In genomic region chr2:237714690-237715458, GRCh38 we compare ENCODE assay signal across 8 cellular contexts.
A peak's percentile ranks its signal among the peaks of the same experiment; 100 is the strongest.
DNase-seq lines count a peak whose midpoint lies in the region; ATAC-seq, FAIRE-seq and TF ChIP-seq lines count a peak whose summit lies in the region.

No MANE protein-coding gene starts in this region.

- H3K36me3 Mint-ChIP-seq in activated T-cell treated with anti-CD3 and anti-CD28 coated beads, Interleukin-2, amount 50 U/mL, for 24 hours (ENCODE audit: low read depth): peaks cover 78% of the 10 kb centered on the region
- H3K36me3 Mint-ChIP-seq in activated T-cell treated with anti-CD3 and anti-CD28 coated beads, Interleukin-2, amount 50 U/mL, for 4 hours (ENCODE audit: insufficient read depth): peaks cover 22% of the 10 kb centered on the region

- H3K23ac ChIP-seq in H1 (ENCODE audit: insufficient read length): no peak overlapping the region

- TF ChIP-seq CTCF in H1 (IDR thresholded peaks at IDR 0.05; ENCODE audit: control extremely low read depth in 1 of 3, insufficient read depth in 1 of 3, low read depth in 1 of 3, low read length in 3 of 3): no peak
- TF ChIP-seq CTCF in mucosa of descending colon (IDR thresholded peaks at IDR 0.05): no peak
- TF ChIP-seq CTCF in uterus (IDR thresholded peaks at IDR 0.05): no peak

- ATAC-seq in activated T-cell treated with anti-CD3 and anti-CD28 coated beads, Interleukin-2, amount 50 U/mL, for 4 hours: no peak
- ATAC-seq in mucosa of descending colon (peak; percentile 67), HG03439 (IDR thresholded peaks at IDR 0.05; ENCODE audit: unreplicated experiment) (no peak)

- H4K20me1 ChIP-seq in H1 (replicated peaks in 1 of 2; ENCODE audit: control insufficient read depth in 1 of 2, insufficient read depth in 2 of 2, low read length in 2 of 2): peaks cover 2 to 13% of the 10 kb centered on the region in 2 experiments

- no peak overlapping the region for H3K4me3 ChIP-seq in H1 (ENCODE audit: extremely low read depth in 1 of 4, insufficient read depth in 2 of 4, low read depth in 3 of 4, low read length in 4 of 4)
- peak overlapping the region; percentile 1 for H3K4me3 ChIP-seq in mucosa of descending colon
- peak overlapping the region in 1 of 2 donors; percentile 5 for H3K4me3 ChIP-seq in uterus

- no peak overlapping the region for H2BK12ac ChIP-seq in H1 (ENCODE audit: low read depth, low read length)

- H3K4me2 ChIP-seq in H1 (ENCODE audit: insufficient read depth in 1 of 2, low read depth in 2 of 2, low read length in 2 of 2): peak overlapping the region; percentile 20 to 27; a peak in 1 of 4 replicates

- H4K91ac ChIP-seq in H1 (replicated peaks; ENCODE audit: insufficient read length, low read length): no peak overlapping the region

- H3K27ac ChIP-seq in H1 (ENCODE audit: low read depth, low read length) (no peak overlapping the region), uterus (peak overlapping the region; percentile 81 to 83)

- H2BK120ac ChIP-seq in H1 (replicated peaks; ENCODE audit: low read depth, low read length): no peak overlapping the region

- H3K4me1 Mint-ChIP-seq in activated T-cell treated with anti-CD3 and anti-CD28 coated beads, Interleukin-2, amount 50 U/mL, for 24 hours (ENCODE audit: low read depth): peaks cover 66% of the 10 kb centered on the region
- peaks cover 67% of the 10 kb centered on the region for H3K4me1 Mint-ChIP-seq in activated T-cell treated with anti-CD3 and anti-CD28 coated beads, Interleukin-2, amount 50 U/mL, for 4 hours (ENCODE audit: low read depth)

- H3K36me3 ChIP-seq in H1 (ENCODE audit: control insufficient read depth in 2 of 4, insufficient read depth in 4 of 4, low read length in 3 of 4) (0 out of 8 replicates have a peak, but pooled peaks cover 0 to 3% (median 0%) of the 10 kb centered on the region in 4 experiments), mucosa of descending colon (ENCODE audit: low read depth) (no peaks in the 10 kb centered on the region), uterus (no peaks in the 10 kb centered on the region)

- H3K9ac ChIP-seq in H1 (replicated peaks in 1 of 4; ENCODE audit: extremely low read depth in 1 of 4, low read depth in 3 of 4, low read length in 3 of 4): no peak overlapping the region

- no peak overlapping the region for H3K4ac ChIP-seq in H1 (replicated peaks; ENCODE audit: insufficient read length, low read depth, low read length)

- H4K8ac ChIP-seq in H1 (ENCODE audit: extremely low read depth, insufficient read depth, low read length): no peak overlapping the region

- H3K18ac ChIP-seq in H1 (ENCODE audit: extremely low read depth, low read length): no peak overlapping the region

- no peak for TF ChIP-seq EP300 in H1 (IDR thresholded peaks at IDR 0.05; ENCODE audit: borderline replicate concordance in 1 of 2, low read depth in 2 of 2, low read length in 2 of 2)

- H3K79me2 ChIP-seq in H1 (ENCODE audit: control insufficient read depth in 1 of 2, insufficient read depth in 2 of 2, low read length in 2 of 2): peaks cover 0 to 33% of the 10 kb centered on the region in 2 experiments; a peak in 2 of 4 replicates

- no peak overlapping the region for H3K56ac ChIP-seq in H1 (replicated peaks; ENCODE audit: insufficient read length, low read depth, low read length)

- H2BK20ac ChIP-seq in H1 (ENCODE audit: low read length): no peak overlapping the region

- FAIRE-seq in H1 (lab: Jason Lieb, UNC): peak; percentile 7

- no peaks in the 10 kb centered on the region for H3K27me3 Mint-ChIP-seq in activated T-cell treated with anti-CD3 and anti-CD28 coated beads, Interleukin-2, amount 50 U/mL, for 24 hours
- no peaks in the 10 kb centered on the region for H3K27me3 Mint-ChIP-seq in activated T-cell treated with anti-CD3 and anti-CD28 coated beads, Interleukin-2, amount 50 U/mL, for 4 hours (ENCODE audit: low read depth)

- H3K9me3 Mint-ChIP-seq in activated T-cell treated with anti-CD3 and anti-CD28 coated beads, Interleukin-2, amount 50 U/mL, for 24 hours: no peaks in the 10 kb centered on the region
- no peaks in the 10 kb centered on the region for H3K9me3 Mint-ChIP-seq in activated T-cell treated with anti-CD3 and anti-CD28 coated beads, Interleukin-2, amount 50 U/mL, for 4 hours

- H2BK5ac ChIP-seq in H1 (ENCODE audit: low read depth, low read length): no peak overlapping the region

- H3K23me2 ChIP-seq in H1 (ENCODE audit: low read depth, low read length): no peaks in the 10 kb centered on the region

- H3K27me3 ChIP-seq in H1 (replicated peaks in 1 of 4; ENCODE audit: control insufficient read depth in 3 of 4, extremely low read depth in 1 of 4, insufficient read depth in 3 of 4, low read length in 3 of 4) (no peaks in the 10 kb centered on the region), uterus (no peaks in the 10 kb centered on the region)

- intact Hi-C loops in mucosa of descending colon (cut with DNase I, micrococcal nuclease) (no loop called here), uterus (cut with DNase I; ENCODE audit: low total_unique reads) (no loop called here)

- TF ChIP-seq RAD21 in H1 (IDR thresholded peaks at IDR 0.05 in 1 of 2, conservative IDR thresholded peaks at IDR 0.05 in 1 of 2; ENCODE audit: low read depth in 2 of 2, low read length in 2 of 2): no peak

- H2AK5ac ChIP-seq in H1 (ENCODE audit: low read depth, low read length): no peak overlapping the region

- H3K9me3 ChIP-seq in H1 (ENCODE audit: insufficient read depth in 2 of 2, low read depth in 1 of 2, low read length in 1 of 2): no peaks in the 10 kb centered on the region
- no peaks in the 10 kb centered on the region for H3K9me3 ChIP-seq in mucosa of descending colon
- H3K9me3 ChIP-seq in uterus: no peaks in the 10 kb centered on the region

- peak overlapping the region; percentile 78 for H3K27ac Mint-ChIP-seq in activated T-cell treated with anti-CD3 and anti-CD28 coated beads, Interleukin-2, amount 50 U/mL, for 24 hours

- H3K79me1 ChIP-seq in H1 (ENCODE audit: low read depth, low read length): peaks cover 4% of the 10 kb centered on the region; the same call in 1 of the 2 replicates

- H3K4me1 ChIP-seq in H1 (replicated peaks in 1 of 4; ENCODE audit: control insufficient read depth in 3 of 4, insufficient read depth in 4 of 4, low read length in 3 of 4): peaks cover 0 to 25% (median 11%) of the 10 kb centered on the region in 4 experiments; a peak in 6 of 7 replicates
- H3K4me1 ChIP-seq in mucosa of descending colon (ENCODE audit: low read depth): peaks cover 17% of the 10 kb centered on the region
- peaks cover 4 to 14% of the 10 kb centered on the region in 2 donors for H3K4me1 ChIP-seq in uterus

- in situ Hi-C loops in G401 (cut with HindIII; ENCODE audit: low sequenced_read_pairs): no loop called here

- H3K4me3 Mint-ChIP-seq in activated T-cell treated with anti-CD3 and anti-CD28 coated beads, Interleukin-2, amount 50 U/mL, for 24 hours: no peak overlapping the region
- no peak overlapping the region for H3K4me3 Mint-ChIP-seq in activated T-cell treated with anti-CD3 and anti-CD28 coated beads, Interleukin-2, amount 50 U/mL, for 4 hours

- no peak overlapping the region for H2AFZ ChIP-seq in H1 (ENCODE audit: low read length)

- no peak overlapping the region for H2BK15ac ChIP-seq in H1 (ENCODE audit: low read length)

- POLR2A ChIA-PET in H1 (lab: Charles Lee; ENCODE audit: partially characterized antibody): interaction anchor here (1.1 kb wide), 1 partner anchor 63 kb away, joined by 3 read pairs; no protein-coding TSS in a partner anchor

- no peak overlapping the region for H3K14ac ChIP-seq in H1 (ENCODE audit: insufficient read length)

- no peak for DNase-seq in activated T-cell treated with anti-CD3 and anti-CD28 coated beads, Interleukin-2, amount 50 U/mL, for 24 hours
- no peak for DNase-seq in activated T-cell treated with anti-CD3 and anti-CD28 coated beads, Interleukin-2, amount 50 U/mL, for 4 hours
- DNase-seq in H1 (ENCODE audit: low read depth in 1 of 2, low spot score in 2 of 2): no peak
- no peak for DNase-seq in mucosa of descending colon
- peak; percentile 66 to 73 for DNase-seq in uterus
- no peak for DNase-seq in G401 (ENCODE audit: low spot score)
- no peak for DNase-seq in NCI-H526 treated with DMSO at 0.1 percent for 48 hours (lab: John Stamatoyannopoulos, UW)

- WGBS in H1 (ENCODE audit: extremely low coverage in 1 of 2, insufficient coverage in 1 of 2, insufficient read length in 1 of 2, insufficient replicate concordance in 2 of 2, low coverage in 1 of 2, low lambda C conversion rate in 2 of 2, missing lambda C conversion rate in 1 of 2), 2 experiments: 67% methylated on average over 14 of the region's 14 CpGs; no CpG with 5 or more reads in 1 of the 2 experiments

- no peak overlapping the region for H4K5ac ChIP-seq in H1 (ENCODE audit: insufficient read length, low read depth, low read length)

- CTCF ChIA-PET in H1 (lab: Charles Lee; ENCODE audit: partially characterized antibody): interaction anchor here (1.0 to 1.4 kb wide), 4 partner anchors 13 to 28 kb away, joined by 3 to 4 read pairs (median 4); no protein-coding TSS in a partner anchor

- TF ChIP-seq POLR2A in H1 (IDR thresholded peaks at IDR 0.05; ENCODE audit: control extremely low read depth in 1 of 2, low read depth in 2 of 2, low read length in 2 of 2) (no peak), uterus (IDR thresholded peaks at IDR 0.05) (no peak)

TF ChIP-seq in H1, 55 proteins besides CTCF, POLR2A, EP300 and RAD21:
- no peak for TF ChIP-seq TCF12 (IDR thresholded peaks at IDR 0.05; ENCODE audit: low read depth, low read length)
- 0 out of 2 replicates have a peak, but pooled peaks have one; percentile 47 for TF ChIP-seq TEAD4 (IDR thresholded peaks at IDR 0.05; ENCODE audit: low read depth, low read length)

Comparison
In these comparisons a context has a peak if more than half of its experiments do, and no peak if none do; other contexts are left out.
1. DNase-seq: peak in uterus (2 of 2); none in activated T-cell treated with anti-CD3 and anti-CD28 coated beads, Interleukin-2, amount 50 U/mL, for 24 hours (single experiment), activated T-cell treated with anti-CD3 and anti-CD28 coated beads, Interleukin-2, amount 50 U/mL, for 4 hours (single experiment), H1 (0 of 2), mucosa of descending colon (0 of 3), G401 (single experiment) and NCI-H526 treated with DMSO at 0.1 percent for 48 hours (single experiment).